1 cellular context compared by ENCODE assay signal in the genomic region with DNA sequence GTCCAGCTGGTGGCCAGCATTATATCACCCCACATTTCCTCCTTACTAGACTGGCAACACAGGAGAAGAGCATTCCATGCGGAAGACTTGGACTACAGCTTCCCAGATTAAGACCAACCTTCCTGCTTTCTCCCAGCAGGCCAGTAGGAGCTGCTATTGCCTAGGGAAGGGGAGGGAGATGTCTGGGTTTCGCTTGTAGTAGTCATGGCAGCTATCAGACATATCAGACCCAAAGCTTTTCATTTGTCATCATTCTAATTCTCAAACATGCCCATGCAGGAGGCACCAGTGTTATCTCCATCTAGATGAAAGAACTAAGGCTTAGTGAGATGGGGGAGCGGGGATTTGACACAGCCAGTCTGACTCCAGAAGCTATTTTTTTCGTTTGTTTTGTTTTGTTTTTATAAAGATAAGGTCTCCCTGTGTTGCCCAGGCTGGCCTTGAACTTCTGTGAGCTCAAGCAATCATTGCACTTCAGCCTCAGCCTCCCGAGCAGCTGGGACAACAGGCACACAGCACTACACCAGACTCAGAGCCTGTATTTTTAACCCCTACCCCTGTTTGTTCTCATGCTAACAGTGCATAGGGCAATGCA.
TF ChIP-seq lines count a peak whose summit lies in the region.

No MANE protein-coding gene starts in this region.

TF ChIP-seq in HepG2, 621 proteins besides CTCF, POLR2A, EP300 and RAD21 (continued from another document and continues in another):
- TF ChIP-seq, protein P1, sequence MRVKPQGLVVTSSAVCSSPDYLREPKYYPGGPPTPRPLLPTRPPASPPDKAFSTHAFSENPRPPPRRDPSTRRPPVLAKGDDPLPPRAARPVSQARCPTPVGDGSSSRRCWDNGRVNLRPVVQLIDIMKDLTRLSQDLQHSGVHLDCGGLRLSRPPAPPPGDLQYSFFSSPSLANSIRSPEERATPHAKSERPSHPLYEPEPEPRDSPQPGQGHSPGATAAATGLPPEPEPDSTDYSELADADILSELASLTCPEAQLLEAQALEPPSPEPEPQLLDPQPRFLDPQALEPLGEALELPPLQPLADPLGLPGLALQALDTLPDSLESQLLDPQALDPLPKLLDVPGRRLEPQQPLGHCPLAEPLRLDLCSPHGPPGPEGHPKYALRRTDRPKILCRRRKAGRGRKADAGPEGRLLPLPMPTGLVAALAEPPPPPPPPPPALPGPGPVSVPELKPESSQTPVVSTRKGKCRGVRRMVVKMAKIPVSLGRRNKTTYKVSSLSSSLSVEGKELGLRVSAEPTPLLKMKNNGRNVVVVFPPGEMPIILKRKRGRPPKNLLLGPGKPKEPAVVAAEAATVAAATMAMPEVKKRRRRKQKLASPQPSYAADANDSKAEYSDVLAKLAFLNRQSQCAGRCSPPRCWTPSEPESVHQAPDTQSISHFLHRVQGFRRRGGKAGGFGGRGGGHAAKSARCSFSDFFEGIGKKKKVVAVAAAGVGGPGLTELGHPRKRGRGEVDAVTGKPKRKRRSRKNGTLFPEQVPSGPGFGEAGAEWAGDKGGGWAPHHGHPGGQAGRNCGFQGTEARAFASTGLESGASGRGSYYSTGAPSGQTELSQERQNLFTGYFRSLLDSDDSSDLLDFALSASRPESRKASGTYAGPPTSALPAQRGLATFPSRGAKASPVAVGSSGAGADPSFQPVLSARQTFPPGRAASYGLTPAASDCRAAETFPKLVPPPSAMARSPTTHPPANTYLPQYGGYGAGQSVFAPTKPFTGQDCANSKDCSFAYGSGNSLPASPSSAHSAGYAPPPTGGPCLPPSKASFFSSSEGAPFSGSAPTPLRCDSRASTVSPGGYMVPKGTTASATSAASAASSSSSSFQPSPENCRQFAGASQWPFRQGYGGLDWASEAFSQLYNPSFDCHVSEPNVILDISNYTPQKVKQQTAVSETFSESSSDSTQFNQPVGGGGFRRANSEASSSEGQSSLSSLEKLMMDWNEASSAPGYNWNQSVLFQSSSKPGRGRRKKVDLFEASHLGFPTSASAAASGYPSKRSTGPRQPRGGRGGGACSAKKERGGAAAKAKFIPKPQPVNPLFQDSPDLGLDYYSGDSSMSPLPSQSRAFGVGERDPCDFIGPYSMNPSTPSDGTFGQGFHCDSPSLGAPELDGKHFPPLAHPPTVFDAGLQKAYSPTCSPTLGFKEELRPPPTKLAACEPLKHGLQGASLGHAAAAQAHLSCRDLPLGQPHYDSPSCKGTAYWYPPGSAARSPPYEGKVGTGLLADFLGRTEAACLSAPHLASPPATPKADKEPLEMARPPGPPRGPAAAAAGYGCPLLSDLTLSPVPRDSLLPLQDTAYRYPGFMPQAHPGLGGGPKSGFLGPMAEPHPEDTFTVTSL (CRISPR knock-in tag; IDR thresholded peaks at IDR 0.05; ENCODE audit: borderline replicate concordance): peak; percentile 85; the same call in 1 of the 2 replicates
- TF ChIP-seq HNF1A (IDR thresholded peaks at IDR 0.05; ENCODE audit: low read depth) (0 out of 2 replicates have a peak, but pooled peaks have one; percentile 39), HNF1A (CRISPR knock-in tag; IDR thresholded peaks at IDR 0.05; ENCODE audit: borderline replicate concordance) (peak; percentile 78; the same call in 1 of the 2 replicates), TSC22D2 (CRISPR knock-in tag; IDR thresholded peaks at IDR 0.05; ENCODE audit: borderline replicate concordance) (no peak), ZNF800 (CRISPR knock-in tag; IDR thresholded peaks at IDR 0.05) (no peak), ZFP37 (CRISPR knock-in tag; IDR thresholded peaks at IDR 0.05; ENCODE audit: borderline replicate concordance) (0 out of 2 replicates have a peak, but pooled peaks have one; percentile 25), GABPB1 (CRISPR knock-in tag; IDR thresholded peaks at IDR 0.05) (peak; percentile 19; the same call in 1 of the 2 replicates), NCOA1 (CRISPR knock-in tag; IDR thresholded peaks at IDR 0.05) (0 out of 2 replicates have a peak, but pooled peaks have one; percentile 30), CBX1 (IDR thresholded peaks at IDR 0.05; ENCODE audit: low read depth) (no peak), ELF3 (CRISPR knock-in tag; IDR thresholded peaks at IDR 0.05) (peak; percentile 76), NR2F1 (CRISPR knock-in tag; IDR thresholded peaks at IDR 0.05) (peak in 1 of 2 experiments; percentile 61; a peak in 2 of 4 replicates), IRF2 (CRISPR knock-in tag; IDR thresholded peaks at IDR 0.05) (peak; percentile 36; the same call in 1 of the 2 replicates), ZNF430 (CRISPR knock-in tag; IDR thresholded peaks at IDR 0.05) (0 out of 2 replicates have a peak, but pooled peaks have one; percentile 19), BCL6 (CRISPR knock-in tag; IDR thresholded peaks at IDR 0.05) (peak; percentile 97), HOXA5 (CRISPR knock-in tag; IDR thresholded peaks at IDR 0.05) (peak; percentile 63), ZNF552 (CRISPR knock-in tag; IDR thresholded peaks at IDR 0.05; ENCODE audit: borderline replicate concordance) (no peak), KDM5B (CRISPR knock-in tag; IDR thresholded peaks at IDR 0.05; ENCODE audit: borderline replicate concordance) (no peak), SOX5 (CRISPR knock-in tag; IDR thresholded peaks at IDR 0.05; ENCODE audit: borderline replicate concordance) (peak; percentile 86; the same call in 1 of the 2 replicates), SMC3 (IDR thresholded peaks at IDR 0.05; ENCODE audit: low read length) (peak; percentile 96), TFDP2 (CRISPR knock-in tag; IDR thresholded peaks at IDR 0.05) (no peak), HBP1 (CRISPR knock-in tag; IDR thresholded peaks at IDR 0.05; ENCODE audit: low read depth) (no peak; the same call in 1 of the 2 replicates), NPAS2 (CRISPR knock-in tag; IDR thresholded peaks at IDR 0.05; ENCODE audit: borderline replicate concordance) (no peak), THAP11 (CRISPR knock-in tag; IDR thresholded peaks at IDR 0.05) (peak; percentile 41; the same call in 1 of the 2 replicates), PHF8 (CRISPR knock-in tag; IDR thresholded peaks at IDR 0.05) (no peak)
- TF ChIP-seq, protein P2, sequence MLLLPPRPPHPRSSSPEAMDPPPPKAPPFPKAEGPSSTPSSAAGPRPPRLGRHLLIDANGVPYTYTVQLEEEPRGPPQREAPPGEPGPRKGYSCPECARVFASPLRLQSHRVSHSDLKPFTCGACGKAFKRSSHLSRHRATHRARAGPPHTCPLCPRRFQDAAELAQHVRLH (CRISPR knock-in tag; IDR thresholded peaks at IDR 0.05; ENCODE audit: borderline replicate concordance, low read depth): 0 out of 2 replicates have a peak, but pooled peaks have one; percentile 27
- TF ChIP-seq, protein P3, sequence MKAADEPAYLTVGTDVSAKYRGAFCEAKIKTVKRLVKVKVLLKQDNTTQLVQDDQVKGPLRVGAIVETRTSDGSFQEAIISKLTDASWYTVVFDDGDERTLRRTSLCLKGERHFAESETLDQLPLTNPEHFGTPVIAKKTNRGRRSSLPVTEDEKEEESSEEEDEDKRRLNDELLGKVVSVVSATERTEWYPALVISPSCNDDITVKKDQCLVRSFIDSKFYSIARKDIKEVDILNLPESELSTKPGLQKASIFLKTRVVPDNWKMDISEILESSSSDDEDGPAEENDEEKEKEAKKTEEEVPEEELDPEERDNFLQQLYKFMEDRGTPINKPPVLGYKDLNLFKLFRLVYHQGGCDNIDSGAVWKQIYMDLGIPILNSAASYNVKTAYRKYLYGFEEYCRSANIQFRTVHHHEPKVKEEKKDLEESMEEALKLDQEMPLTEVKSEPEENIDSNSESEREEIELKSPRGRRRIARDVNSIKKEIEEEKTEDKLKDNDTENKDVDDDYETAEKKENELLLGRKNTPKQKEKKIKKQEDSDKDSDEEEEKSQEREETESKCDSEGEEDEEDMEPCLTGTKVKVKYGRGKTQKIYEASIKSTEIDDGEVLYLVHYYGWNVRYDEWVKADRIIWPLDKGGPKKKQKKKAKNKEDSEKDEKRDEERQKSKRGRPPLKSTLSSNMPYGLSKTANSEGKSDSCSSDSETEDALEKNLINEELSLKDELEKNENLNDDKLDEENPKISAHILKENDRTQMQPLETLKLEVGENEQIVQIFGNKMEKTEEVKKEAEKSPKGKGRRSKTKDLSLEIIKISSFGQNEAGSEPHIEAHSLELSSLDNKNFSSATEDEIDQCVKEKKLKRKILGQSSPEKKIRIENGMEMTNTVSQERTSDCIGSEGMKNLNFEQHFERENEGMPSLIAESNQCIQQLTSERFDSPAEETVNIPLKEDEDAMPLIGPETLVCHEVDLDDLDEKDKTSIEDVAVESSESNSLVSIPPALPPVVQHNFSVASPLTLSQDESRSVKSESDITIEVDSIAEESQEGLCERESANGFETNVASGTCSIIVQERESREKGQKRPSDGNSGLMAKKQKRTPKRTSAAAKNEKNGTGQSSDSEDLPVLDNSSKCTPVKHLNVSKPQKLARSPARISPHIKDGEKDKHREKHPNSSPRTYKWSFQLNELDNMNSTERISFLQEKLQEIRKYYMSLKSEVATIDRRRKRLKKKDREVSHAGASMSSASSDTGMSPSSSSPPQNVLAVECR (CRISPR knock-in tag; IDR thresholded peaks at IDR 0.05; ENCODE audit: borderline replicate concordance): peak; percentile 54; the same call in 1 of the 2 replicates
- TF ChIP-seq, protein P4, sequence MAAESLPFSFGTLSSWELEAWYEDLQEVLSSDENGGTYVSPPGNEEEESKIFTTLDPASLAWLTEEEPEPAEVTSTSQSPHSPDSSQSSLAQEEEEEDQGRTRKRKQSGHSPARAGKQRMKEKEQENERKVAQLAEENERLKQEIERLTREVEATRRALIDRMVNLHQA (CRISPR knock-in tag; IDR thresholded peaks at IDR 0.05): no peak
- TF ChIP-seq, protein P5, sequence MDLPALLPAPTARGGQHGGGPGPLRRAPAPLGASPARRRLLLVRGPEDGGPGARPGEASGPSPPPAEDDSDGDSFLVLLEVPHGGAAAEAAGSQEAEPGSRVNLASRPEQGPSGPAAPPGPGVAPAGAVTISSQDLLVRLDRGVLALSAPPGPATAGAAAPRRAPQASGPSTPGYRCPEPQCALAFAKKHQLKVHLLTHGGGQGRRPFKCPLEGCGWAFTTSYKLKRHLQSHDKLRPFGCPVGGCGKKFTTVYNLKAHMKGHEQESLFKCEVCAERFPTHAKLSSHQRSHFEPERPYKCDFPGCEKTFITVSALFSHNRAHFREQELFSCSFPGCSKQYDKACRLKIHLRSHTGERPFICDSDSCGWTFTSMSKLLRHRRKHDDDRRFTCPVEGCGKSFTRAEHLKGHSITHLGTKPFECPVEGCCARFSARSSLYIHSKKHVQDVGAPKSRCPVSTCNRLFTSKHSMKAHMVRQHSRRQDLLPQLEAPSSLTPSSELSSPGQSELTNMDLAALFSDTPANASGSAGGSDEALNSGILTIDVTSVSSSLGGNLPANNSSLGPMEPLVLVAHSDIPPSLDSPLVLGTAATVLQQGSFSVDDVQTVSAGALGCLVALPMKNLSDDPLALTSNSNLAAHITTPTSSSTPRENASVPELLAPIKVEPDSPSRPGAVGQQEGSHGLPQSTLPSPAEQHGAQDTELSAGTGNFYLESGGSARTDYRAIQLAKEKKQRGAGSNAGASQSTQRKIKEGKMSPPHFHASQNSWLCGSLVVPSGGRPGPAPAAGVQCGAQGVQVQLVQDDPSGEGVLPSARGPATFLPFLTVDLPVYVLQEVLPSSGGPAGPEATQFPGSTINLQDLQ (CRISPR knock-in tag; IDR thresholded peaks at IDR 0.05): no peak
